Comparison of ENCODE assay signal across 2 cellular contexts in the genomic region with DNA sequence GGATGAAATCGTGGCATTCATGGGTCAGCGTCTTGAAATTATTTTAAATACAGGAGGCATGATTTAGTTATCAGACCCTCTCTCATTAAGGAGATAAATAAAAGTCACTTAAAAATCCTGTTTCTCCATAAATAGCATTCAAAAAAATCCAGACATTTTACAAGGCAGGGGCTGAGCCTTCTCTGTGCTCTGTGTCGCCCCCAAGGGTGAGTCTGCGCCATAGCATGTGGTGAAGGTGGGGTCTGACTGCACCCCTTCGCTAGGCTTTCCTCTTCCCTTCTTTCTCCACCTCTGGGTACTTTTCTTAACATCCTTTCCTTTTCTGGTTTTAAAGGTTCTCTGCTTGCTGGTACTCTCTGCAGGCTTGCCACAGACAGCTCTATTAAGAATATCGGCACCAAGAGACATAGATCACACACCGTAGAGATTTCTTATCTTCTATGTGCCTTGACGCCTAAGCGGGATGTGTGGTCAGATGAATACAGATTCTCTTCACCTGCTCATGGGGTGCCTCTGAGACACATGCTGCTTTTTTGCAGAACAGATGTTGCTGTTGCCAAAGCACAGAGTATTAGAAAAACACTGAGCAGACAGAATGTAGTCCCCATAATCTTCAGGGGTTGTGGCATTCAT.
TF ChIP-seq lines count a peak whose summit lies in the region.

No MANE protein-coding gene starts in this region.

TF ChIP-seq in HEK293T, 16 proteins besides CTCF, POLR2A, EP300 and RAD21 (continued from another document):
- TF ChIP-seq FOXK2 (IDR thresholded peaks at IDR 0.05) (no peak), FOXA1 (IDR thresholded peaks at IDR 0.05) (no peak), SP1 (IDR thresholded peaks at IDR 0.05) (no peak), L3MBTL2 (conservative IDR thresholded peaks at IDR 0.05) (no peak), ZNF384 (IDR thresholded peaks at IDR 0.05) (no peak), CTBP1 (IDR thresholded peaks at IDR 0.05; ENCODE audit: borderline replicate concordance) (no peak), TARDBP (IDR thresholded peaks at IDR 0.05) (no peak)

TF ChIP-seq in liver, 16 proteins besides CTCF, POLR2A, EP300 and RAD21 (continued from another document):
- TF ChIP-seq, protein P1, sequence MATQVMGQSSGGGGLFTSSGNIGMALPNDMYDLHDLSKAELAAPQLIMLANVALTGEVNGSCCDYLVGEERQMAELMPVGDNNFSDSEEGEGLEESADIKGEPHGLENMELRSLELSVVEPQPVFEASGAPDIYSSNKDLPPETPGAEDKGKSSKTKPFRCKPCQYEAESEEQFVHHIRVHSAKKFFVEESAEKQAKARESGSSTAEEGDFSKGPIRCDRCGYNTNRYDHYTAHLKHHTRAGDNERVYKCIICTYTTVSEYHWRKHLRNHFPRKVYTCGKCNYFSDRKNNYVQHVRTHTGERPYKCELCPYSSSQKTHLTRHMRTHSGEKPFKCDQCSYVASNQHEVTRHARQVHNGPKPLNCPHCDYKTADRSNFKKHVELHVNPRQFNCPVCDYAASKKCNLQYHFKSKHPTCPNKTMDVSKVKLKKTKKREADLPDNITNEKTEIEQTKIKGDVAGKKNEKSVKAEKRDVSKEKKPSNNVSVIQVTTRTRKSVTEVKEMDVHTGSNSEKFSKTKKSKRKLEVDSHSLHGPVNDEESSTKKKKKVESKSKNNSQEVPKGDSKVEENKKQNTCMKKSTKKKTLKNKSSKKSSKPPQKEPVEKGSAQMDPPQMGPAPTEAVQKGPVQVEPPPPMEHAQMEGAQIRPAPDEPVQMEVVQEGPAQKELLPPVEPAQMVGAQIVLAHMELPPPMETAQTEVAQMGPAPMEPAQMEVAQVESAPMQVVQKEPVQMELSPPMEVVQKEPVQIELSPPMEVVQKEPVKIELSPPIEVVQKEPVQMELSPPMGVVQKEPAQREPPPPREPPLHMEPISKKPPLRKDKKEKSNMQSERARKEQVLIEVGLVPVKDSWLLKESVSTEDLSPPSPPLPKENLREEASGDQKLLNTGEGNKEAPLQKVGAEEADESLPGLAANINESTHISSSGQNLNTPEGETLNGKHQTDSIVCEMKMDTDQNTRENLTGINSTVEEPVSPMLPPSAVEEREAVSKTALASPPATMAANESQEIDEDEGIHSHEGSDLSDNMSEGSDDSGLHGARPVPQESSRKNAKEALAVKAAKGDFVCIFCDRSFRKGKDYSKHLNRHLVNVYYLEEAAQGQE (IDR thresholded peaks at IDR 0.05), result no peak
- TF ChIP-seq FOXA2 (IDR thresholded peaks at IDR 0.05), result no peak
- no peak for TF ChIP-seq RXRA (IDR thresholded peaks at IDR 0.05)
- no peak for TF ChIP-seq GABPA (IDR thresholded peaks at IDR 0.05 in 1 of 2, conservative IDR thresholded peaks at IDR 0.05 in 1 of 2)
- no peak for TF ChIP-seq HNF4G (IDR thresholded peaks at IDR 0.05)
- TF ChIP-seq NR2F2 (IDR thresholded peaks at IDR 0.05), result no peak
